ENCODE assay signal across 1 cellular context in genomic region chr5:115842089-115842881, GRCh38.
TF ChIP-seq lines count a peak whose summit lies in the region.

No MANE protein-coding gene starts in this region.

TF ChIP-seq in GM23338, 12 proteins besides CTCF, POLR2A, EP300 and RAD21 (continued from another document):
- TF ChIP-seq ZNF462 (CRISPR knock-in tag; IDR thresholded peaks at IDR 0.05) (no peak), JUNB (IDR thresholded peaks at IDR 0.05; ENCODE audit: unreplicated experiment) (no peak), EZH2phosphoT487 (IDR thresholded peaks at IDR 0.05; ENCODE audit: unreplicated experiment) (no peak), STAT1 (IDR thresholded peaks at IDR 0.05; ENCODE audit: unreplicated experiment) (no peak)
